Comparison of ENCODE assay signal across 1 cellular context in genomic region chr4:169791527-169792156, GRCh38.
TF ChIP-seq lines count a peak whose summit lies in the region.

No MANE protein-coding gene starts in this region.

TF ChIP-seq in GM23338, 12 proteins besides CTCF, POLR2A, EP300 and RAD21 (continued from another document):
- TF ChIP-seq ZNF462 (CRISPR knock-in tag; IDR thresholded peaks at IDR 0.05) = no peak
- TF ChIP-seq EZH2phosphoT487 (IDR thresholded peaks at IDR 0.05; ENCODE audit: unreplicated experiment) = no peak
- no peak for TF ChIP-seq CREB1 (CRISPR knock-in tag; IDR thresholded peaks at IDR 0.05; ENCODE audit: low read depth)
TF ChIP-seq in GM23338: peak in this region for 0.
